1 cellular context compared by ENCODE assay signal in genomic region chr12:57106021-57106708, GRCh38.
TF ChIP-seq lines count a peak whose summit lies in the region.

No MANE protein-coding gene starts in this region.

TF ChIP-seq in K562, 482 proteins besides CTCF, POLR2A, EP300 and RAD21:
- TF ChIP-seq MBD1 (CRISPR knock-in tag; IDR thresholded peaks at IDR 0.05) = no peak
- TF ChIP-seq CBFA2T3 (IDR thresholded peaks at IDR 0.05) = 0 out of 2 replicates have a peak, but pooled peaks have one; percentile 5
